In the genomic region with DNA sequence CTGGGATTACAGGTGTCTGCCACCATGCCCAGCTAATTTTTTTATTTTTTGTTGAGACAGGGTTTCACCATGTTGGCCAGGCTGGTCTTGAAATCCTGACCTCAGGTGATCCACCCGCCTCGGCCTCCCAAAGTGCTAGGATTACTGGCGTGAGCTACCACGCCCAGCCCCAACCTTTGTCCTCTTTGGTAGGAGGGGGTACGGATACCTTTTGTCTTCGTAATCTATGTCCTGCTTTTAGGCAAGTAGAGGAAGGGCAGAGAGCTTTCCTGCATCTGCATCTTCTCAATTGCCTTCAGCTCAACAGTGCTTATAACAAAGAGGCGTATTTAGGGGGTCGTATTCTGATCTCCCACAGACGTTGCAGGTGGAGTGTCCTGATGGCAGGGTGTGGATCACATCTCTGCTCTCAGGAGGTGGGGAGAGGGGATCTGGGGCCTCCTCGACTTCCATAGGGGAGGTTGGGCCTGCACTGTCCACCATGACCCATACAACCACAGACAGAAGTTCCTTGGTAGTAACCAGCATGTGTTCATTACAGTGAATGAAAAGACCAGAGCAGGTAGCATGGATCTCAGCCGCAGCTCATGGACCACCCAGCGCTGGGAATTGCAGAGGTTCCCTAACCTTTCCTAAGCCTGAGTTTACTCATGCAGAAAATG, we compare ENCODE assay signal across 1 cellular context.
TF ChIP-seq lines count a peak whose summit lies in the region.

No MANE protein-coding gene starts in this region.

TF ChIP-seq in HepG2, 621 proteins besides CTCF, POLR2A, EP300 and RAD21 (continues in another document):
- TF ChIP-seq PHF5A (CRISPR knock-in tag; IDR thresholded peaks at IDR 0.05; ENCODE audit: low read depth, unreplicated experiment): no peak
- TF ChIP-seq ZNF550 (CRISPR knock-in tag; IDR thresholded peaks at IDR 0.05; ENCODE audit: borderline replicate concordance): no peak
- TF ChIP-seq PHB2 (IDR thresholded peaks at IDR 0.05; ENCODE audit: partially characterized antibody): no peak
- 0 out of 2 replicates have a peak, but pooled peaks have one; percentile 20 for TF ChIP-seq FOSL2 (CRISPR knock-in tag; IDR thresholded peaks at IDR 0.05)
- TF ChIP-seq SETDB1 (CRISPR knock-in tag; IDR thresholded peaks at IDR 0.05; ENCODE audit: borderline replicate concordance): no peak
- no peak for TF ChIP-seq GZF1 (CRISPR knock-in tag; IDR thresholded peaks at IDR 0.05)
- TF ChIP-seq, protein P1, sequence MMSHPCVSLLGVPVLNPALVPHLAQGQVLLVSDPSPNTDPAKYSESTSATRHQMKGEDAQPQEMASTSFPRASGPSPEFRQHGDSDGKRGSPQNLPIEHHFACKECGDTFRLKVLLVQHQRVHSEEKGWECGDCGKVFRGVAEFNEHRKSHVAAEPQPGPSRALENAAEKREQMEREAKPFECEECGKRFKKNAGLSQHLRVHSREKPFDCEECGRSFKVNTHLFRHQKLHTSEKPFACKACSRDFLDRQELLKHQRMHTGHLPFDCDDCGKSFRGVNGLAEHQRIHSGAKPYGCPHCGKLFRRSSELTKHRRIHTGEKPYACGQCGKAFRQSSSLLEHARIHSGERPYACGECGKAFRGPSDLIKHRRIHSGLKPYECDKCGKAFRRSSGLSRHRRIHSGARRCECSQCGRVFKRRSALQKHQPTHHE (CRISPR knock-in tag; IDR thresholded peaks at IDR 0.05; ENCODE audit: borderline replicate concordance): no peak
- TF ChIP-seq LCORL (IDR thresholded peaks at IDR 0.05): no peak
- TF ChIP-seq LCORL (CRISPR knock-in tag; IDR thresholded peaks at IDR 0.05): no peak
- TF ChIP-seq, protein P2, sequence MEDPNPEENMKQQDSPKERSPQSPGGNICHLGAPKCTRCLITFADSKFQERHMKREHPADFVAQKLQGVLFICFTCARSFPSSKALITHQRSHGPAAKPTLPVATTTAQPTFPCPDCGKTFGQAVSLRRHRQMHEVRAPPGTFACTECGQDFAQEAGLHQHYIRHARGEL (CRISPR knock-in tag; IDR thresholded peaks at IDR 0.05): 0 out of 2 replicates have a peak, but pooled peaks have one; percentile 20
- TF ChIP-seq YY1 (IDR thresholded peaks at IDR 0.05; ENCODE audit: insufficient read depth, insufficient replicate concordance, low read depth, low read length): no peak
- no peak for TF ChIP-seq MZF1 (CRISPR knock-in tag; IDR thresholded peaks at IDR 0.05; ENCODE audit: borderline replicate concordance)
- TF ChIP-seq AKAP8 (CRISPR knock-in tag; IDR thresholded peaks at IDR 0.05): 0 out of 2 replicates have a peak, but pooled peaks have one; percentile 4
- no peak for TF ChIP-seq BRD4 (CRISPR knock-in tag; IDR thresholded peaks at IDR 0.05)
- TF ChIP-seq ZNF678 (CRISPR knock-in tag; IDR thresholded peaks at IDR 0.05): no peak
- TF ChIP-seq, protein P3, sequence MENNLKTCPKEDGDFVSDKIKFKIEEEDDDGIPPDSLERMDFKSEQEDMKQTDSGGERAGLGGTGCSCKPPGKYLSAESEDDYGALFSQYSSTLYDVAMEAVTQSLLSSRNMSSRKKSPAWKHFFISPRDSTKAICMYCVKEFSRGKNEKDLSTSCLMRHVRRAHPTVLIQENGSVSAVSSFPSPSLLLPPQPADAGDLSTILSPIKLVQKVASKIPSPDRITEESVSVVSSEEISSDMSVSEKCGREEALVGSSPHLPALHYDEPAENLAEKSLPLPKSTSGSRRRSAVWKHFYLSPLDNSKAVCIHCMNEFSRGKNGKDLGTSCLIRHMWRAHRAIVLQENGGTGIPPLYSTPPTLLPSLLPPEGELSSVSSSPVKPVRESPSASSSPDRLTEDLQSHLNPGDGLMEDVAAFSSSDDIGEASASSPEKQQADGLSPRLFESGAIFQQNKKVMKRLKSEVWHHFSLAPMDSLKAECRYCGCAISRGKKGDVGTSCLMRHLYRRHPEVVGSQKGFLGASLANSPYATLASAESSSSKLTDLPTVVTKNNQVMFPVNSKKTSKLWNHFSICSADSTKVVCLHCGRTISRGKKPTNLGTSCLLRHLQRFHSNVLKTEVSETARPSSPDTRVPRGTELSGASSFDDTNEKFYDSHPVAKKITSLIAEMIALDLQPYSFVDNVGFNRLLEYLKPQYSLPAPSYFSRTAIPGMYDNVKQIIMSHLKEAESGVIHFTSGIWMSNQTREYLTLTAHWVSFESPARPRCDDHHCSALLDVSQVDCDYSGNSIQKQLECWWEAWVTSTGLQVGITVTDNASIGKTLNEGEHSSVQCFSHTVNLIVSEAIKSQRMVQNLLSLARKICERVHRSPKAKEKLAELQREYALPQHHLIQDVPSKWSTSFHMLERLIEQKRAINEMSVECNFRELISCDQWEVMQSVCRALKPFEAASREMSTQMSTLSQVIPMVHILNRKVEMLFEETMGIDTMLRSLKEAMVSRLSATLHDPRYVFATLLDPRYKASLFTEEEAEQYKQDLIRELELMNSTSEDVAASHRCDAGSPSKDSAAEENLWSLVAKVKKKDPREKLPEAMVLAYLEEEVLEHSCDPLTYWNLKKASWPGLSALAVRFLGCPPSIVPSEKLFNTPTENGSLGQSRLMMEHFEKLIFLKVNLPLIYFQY (CRISPR knock-in tag; IDR thresholded peaks at IDR 0.05; ENCODE audit: borderline replicate concordance): no peak
- no peak for TF ChIP-seq ZNF124 (CRISPR knock-in tag; IDR thresholded peaks at IDR 0.05)
- no peak for TF ChIP-seq NR2F6 (IDR thresholded peaks at IDR 0.05)
- peak; percentile 44; the same call in 1 of the 2 replicates for TF ChIP-seq NR2F6 (CRISPR knock-in tag; IDR thresholded peaks at IDR 0.05)
- TF ChIP-seq, protein P4, sequence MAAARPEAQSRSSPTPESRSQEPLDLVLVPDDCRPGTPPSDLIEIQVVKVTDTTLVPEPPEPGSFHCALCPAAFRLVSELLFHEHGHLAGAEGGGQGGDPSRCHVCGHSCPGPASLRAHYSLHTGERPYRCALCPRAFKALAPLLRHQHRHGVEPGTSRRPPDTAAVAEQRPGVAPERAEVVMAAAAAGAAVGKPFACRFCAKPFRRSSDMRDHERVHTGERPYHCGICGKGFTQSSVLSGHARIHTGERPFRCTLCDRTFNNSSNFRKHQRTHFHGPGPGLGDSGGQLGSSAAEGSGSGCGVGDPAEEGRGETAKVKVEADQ (CRISPR knock-in tag; IDR thresholded peaks at IDR 0.05; ENCODE audit: borderline replicate concordance): no peak
- TF ChIP-seq, protein P5, sequence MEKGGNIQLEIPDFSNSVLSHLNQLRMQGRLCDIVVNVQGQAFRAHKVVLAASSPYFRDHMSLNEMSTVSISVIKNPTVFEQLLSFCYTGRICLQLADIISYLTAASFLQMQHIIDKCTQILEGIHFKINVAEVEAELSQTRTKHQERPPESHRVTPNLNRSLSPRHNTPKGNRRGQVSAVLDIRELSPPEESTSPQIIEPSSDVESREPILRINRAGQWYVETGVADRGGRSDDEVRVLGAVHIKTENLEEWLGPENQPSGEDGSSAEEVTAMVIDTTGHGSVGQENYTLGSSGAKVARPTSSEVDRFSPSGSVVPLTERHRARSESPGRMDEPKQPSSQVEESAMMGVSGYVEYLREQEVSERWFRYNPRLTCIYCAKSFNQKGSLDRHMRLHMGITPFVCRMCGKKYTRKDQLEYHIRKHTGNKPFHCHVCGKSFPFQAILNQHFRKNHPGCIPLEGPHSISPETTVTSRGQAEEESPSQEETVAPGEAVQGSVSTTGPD (CRISPR knock-in tag; IDR thresholded peaks at IDR 0.05): no peak
- peak; percentile 28 for TF ChIP-seq ZNF883 (CRISPR knock-in tag; IDR thresholded peaks at IDR 0.05; ENCODE audit: not compliant biosample characterization)
- TF ChIP-seq KDM3A (CRISPR knock-in tag; IDR thresholded peaks at IDR 0.05; ENCODE audit: low read depth): no peak
- TF ChIP-seq ZNF567 (CRISPR knock-in tag; IDR thresholded peaks at IDR 0.05; ENCODE audit: borderline replicate concordance): no peak
- TF ChIP-seq HOXA5 (CRISPR knock-in tag; IDR thresholded peaks at IDR 0.05): no peak
- no peak for TF ChIP-seq SP4 (CRISPR knock-in tag; IDR thresholded peaks at IDR 0.05)
- TF ChIP-seq, protein P6, sequence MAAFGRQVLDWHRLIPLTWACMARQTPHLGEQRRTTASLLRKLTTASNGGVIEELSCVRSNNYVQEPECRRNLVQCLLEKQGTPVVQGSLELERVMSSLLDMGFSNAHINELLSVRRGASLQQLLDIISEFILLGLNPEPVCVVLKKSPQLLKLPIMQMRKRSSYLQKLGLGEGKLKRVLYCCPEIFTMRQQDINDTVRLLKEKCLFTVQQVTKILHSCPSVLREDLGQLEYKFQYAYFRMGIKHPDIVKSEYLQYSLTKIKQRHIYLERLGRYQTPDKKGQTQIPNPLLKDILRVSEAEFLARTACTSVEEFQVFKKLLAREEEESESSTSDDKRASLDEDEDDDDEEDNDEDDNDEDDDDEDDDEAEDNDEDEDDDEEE (CRISPR knock-in tag; IDR thresholded peaks at IDR 0.05): no peak
- TF ChIP-seq SOX5 (CRISPR knock-in tag; IDR thresholded peaks at IDR 0.05; ENCODE audit: borderline replicate concordance): 0 out of 2 replicates have a peak, but pooled peaks have one; percentile 22
- TF ChIP-seq, protein P7, sequence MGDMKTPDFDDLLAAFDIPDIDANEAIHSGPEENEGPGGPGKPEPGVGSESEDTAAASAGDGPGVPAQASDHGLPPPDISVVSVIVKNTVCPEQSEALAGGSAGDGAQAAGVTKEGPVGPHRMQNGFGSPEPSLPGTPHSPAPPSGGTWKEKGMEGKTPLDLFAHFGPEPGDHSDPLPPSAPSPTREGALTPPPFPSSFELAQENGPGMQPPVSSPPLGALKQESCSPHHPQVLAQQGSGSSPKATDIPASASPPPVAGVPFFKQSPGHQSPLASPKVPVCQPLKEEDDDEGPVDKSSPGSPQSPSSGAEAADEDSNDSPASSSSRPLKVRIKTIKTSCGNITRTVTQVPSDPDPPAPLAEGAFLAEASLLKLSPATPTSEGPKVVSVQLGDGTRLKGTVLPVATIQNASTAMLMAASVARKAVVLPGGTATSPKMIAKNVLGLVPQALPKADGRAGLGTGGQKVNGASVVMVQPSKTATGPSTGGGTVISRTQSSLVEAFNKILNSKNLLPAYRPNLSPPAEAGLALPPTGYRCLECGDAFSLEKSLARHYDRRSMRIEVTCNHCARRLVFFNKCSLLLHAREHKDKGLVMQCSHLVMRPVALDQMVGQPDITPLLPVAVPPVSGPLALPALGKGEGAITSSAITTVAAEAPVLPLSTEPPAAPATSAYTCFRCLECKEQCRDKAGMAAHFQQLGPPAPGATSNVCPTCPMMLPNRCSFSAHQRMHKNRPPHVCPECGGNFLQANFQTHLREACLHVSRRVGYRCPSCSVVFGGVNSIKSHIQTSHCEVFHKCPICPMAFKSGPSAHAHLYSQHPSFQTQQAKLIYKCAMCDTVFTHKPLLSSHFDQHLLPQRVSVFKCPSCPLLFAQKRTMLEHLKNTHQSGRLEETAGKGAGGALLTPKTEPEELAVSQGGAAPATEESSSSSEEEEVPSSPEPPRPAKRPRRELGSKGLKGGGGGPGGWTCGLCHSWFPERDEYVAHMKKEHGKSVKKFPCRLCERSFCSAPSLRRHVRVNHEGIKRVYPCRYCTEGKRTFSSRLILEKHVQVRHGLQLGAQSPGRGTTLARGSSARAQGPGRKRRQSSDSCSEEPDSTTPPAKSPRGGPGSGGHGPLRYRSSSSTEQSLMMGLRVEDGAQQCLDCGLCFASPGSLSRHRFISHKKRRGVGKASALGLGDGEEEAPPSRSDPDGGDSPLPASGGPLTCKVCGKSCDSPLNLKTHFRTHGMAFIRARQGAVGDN (CRISPR knock-in tag; IDR thresholded peaks at IDR 0.05): peak; percentile 32
- TF ChIP-seq ARNT2 (CRISPR knock-in tag; IDR thresholded peaks at IDR 0.05; ENCODE audit: low read depth): no peak
- TF ChIP-seq ZNF605 (CRISPR knock-in tag; IDR thresholded peaks at IDR 0.05): no peak
- TF ChIP-seq ZNF558 (CRISPR knock-in tag; IDR thresholded peaks at IDR 0.05; ENCODE audit: borderline replicate concordance): no peak
- TF ChIP-seq, protein P8, sequence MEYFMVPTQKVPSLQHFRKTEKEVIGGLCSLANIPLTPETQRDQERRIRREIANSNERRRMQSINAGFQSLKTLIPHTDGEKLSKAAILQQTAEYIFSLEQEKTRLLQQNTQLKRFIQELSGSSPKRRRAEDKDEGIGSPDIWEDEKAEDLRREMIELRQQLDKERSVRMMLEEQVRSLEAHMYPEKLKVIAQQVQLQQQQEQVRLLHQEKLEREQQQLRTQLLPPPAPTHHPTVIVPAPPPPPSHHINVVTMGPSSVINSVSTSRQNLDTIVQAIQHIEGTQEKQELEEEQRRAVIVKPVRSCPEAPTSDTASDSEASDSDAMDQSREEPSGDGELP (IDR thresholded peaks at IDR 0.05; ENCODE audit: borderline replicate concordance, low read depth): no peak
- no peak for TF ChIP-seq ZNF614 (CRISPR knock-in tag; IDR thresholded peaks at IDR 0.05; ENCODE audit: borderline replicate concordance)
- TF ChIP-seq, protein P9, sequence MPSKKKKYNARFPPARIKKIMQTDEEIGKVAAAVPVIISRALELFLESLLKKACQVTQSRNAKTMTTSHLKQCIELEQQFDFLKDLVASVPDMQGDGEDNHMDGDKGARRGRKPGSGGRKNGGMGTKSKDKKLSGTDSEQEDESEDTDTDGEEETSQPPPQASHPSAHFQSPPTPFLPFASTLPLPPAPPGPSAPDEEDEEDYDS (CRISPR knock-in tag; IDR thresholded peaks at IDR 0.05): no peak
- no peak for TF ChIP-seq SP140L (CRISPR knock-in tag; IDR thresholded peaks at IDR 0.05; ENCODE audit: borderline replicate concordance)
- peak; percentile 25; the same call in 1 of the 2 replicates for TF ChIP-seq SP2 (CRISPR knock-in tag; IDR thresholded peaks at IDR 0.05)
- no peak for TF ChIP-seq GTF2F1 (IDR thresholded peaks at IDR 0.05; ENCODE audit: low read length)
- 0 out of 2 replicates have a peak, but pooled peaks have one; percentile 10 for TF ChIP-seq RARA (CRISPR knock-in tag; IDR thresholded peaks at IDR 0.05)
- no peak for TF ChIP-seq PHF8 (CRISPR knock-in tag; IDR thresholded peaks at IDR 0.05)
- no peak for TF ChIP-seq RCOR2 (CRISPR knock-in tag; IDR thresholded peaks at IDR 0.05)
- TF ChIP-seq, protein P10, sequence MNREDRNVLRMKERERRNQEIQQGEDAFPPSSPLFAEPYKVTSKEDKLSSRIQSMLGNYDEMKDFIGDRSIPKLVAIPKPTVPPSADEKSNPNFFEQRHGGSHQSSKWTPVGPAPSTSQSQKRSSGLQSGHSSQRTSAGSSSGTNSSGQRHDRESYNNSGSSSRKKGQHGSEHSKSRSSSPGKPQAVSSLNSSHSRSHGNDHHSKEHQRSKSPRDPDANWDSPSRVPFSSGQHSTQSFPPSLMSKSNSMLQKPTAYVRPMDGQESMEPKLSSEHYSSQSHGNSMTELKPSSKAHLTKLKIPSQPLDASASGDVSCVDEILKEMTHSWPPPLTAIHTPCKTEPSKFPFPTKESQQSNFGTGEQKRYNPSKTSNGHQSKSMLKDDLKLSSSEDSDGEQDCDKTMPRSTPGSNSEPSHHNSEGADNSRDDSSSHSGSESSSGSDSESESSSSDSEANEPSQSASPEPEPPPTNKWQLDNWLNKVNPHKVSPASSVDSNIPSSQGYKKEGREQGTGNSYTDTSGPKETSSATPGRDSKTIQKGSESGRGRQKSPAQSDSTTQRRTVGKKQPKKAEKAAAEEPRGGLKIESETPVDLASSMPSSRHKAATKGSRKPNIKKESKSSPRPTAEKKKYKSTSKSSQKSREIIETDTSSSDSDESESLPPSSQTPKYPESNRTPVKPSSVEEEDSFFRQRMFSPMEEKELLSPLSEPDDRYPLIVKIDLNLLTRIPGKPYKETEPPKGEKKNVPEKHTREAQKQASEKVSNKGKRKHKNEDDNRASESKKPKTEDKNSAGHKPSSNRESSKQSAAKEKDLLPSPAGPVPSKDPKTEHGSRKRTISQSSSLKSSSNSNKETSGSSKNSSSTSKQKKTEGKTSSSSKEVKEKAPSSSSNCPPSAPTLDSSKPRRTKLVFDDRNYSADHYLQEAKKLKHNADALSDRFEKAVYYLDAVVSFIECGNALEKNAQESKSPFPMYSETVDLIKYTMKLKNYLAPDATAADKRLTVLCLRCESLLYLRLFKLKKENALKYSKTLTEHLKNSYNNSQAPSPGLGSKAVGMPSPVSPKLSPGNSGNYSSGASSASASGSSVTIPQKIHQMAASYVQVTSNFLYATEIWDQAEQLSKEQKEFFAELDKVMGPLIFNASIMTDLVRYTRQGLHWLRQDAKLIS (CRISPR knock-in tag; IDR thresholded peaks at IDR 0.05): no peak
- no peak for TF ChIP-seq SP1 (IDR thresholded peaks at IDR 0.05)
- 0 out of 2 replicates have a peak, but pooled peaks have one; percentile 5 for TF ChIP-seq SP1 (CRISPR knock-in tag; IDR thresholded peaks at IDR 0.05)
- no peak for TF ChIP-seq ZNF121 (CRISPR knock-in tag; IDR thresholded peaks at IDR 0.05)
